ENCODE assay signal across 23 cellular contexts in genomic region chr9:121844090-121844489, GRCh38.
DNase-seq lines count a peak whose midpoint lies in the region; TF ChIP-seq lines count a peak whose summit lies in the region.
"Had no signal": no experiment of that assay in that cellular context is flagged by ENCODE, and none has a peak within 500 bp of the region (broad histone marks: within the 10 kb centered on the region; RNA-seq: fewer than 3 reads in every experiment).

No MANE protein-coding gene starts in this region.

- H3K27me3 Mint-ChIP-seq in nephron (ENCODE audit: low read depth) (no peaks in the 10 kb centered on the region), Calu3 (ENCODE audit: unreplicated experiment) (no peaks in the 10 kb centered on the region)
- H3K27me3 Mint-ChIP-seq: activated naive CD8-positive, alpha-beta T cell; activated T-cell treated with anti-CD3 and anti-CD28 coated beads, Interleukin-2, amount 50 U/mL, for 24 hours had no signal

- peaks cover 9% of the 10 kb centered on the region for H3K4me1 Mint-ChIP-seq in nephron
- no peaks in the 10 kb centered on the region for H3K4me1 Mint-ChIP-seq in Calu3 (ENCODE audit: low read depth, unreplicated experiment)

- H3K27ac ChIP-seq in coronary artery: no peak overlapping the region
- H3K27ac ChIP-seq: cardiac muscle cell, KMS-11, right lobe of liver had no signal

- intact Hi-C loops in Calu3 (cut with micrococcal nuclease; ENCODE audit: unreplicated experiment): no loop called here

- H3K36me3 Mint-ChIP-seq in nephron (ENCODE audit: low read depth) (peaks cover 15% of the 10 kb centered on the region), Calu3 (ENCODE audit: insufficient read depth, unreplicated experiment) (no peaks in the 10 kb centered on the region)
- H3K36me3 Mint-ChIP-seq: activated CD4-positive, alpha-beta memory T cell treated with anti-CD3 and anti-CD28 coated beads for 36 hours; CD4-positive, CD25-positive, alpha-beta regulatory T cell had no signal

- H3K4me3 ChIP-seq in coronary artery: no peak overlapping the region
- H3K4me3 ChIP-seq: cardiac muscle cell, right lobe of liver had no signal

- DNase-seq in DMS153 (lab: John Stamatoyannopoulos, UW) (peak; percentile 70), M059J (ENCODE audit: low read depth) (peak; percentile 42), brain pericyte (ENCODE audit: low read depth, low spot score) (peak; percentile 37), coronary artery (ENCODE audit: low spot score) (no peak), mesenteric fat pad (ENCODE audit: low spot score) (no peak), Calu3 (no peak), NCI-H1092 treated with DMSO at 0.1 percent for 48 hours (lab: John Stamatoyannopoulos, UW) (no peak)
- DNase-seq: activated CD4-positive, alpha-beta memory T cell treated with anti-CD3 and anti-CD28 coated beads for 36 hours; activated T-cell treated with anti-CD3 and anti-CD28 coated beads, Interleukin-2, amount 50 U/mL, for 24 hours; CD4-positive, CD25-positive, alpha-beta regulatory T cell; DMS79 treated with DMSO at 0.1 percent for 48 hours; effector memory CD4-positive, alpha-beta T cell; kidney glomerular epithelial cell; NCI-H1105; NCI-H446 treated with DMSO at 0.1 percent for 48 hours; SHP77; stimulated activated naive B cell treated with anti-CD40 and anti-IgM and Interleukin-4, amounts not matched to agents 10 μg/mL and 1 μg/mL and 100 μg/mL, for 72 hours; trophoblast cell had no signal

- CTCF ChIA-PET in Calu3 (lab: Charles Lee): no interaction called here

- no TSS peak for BruUV-seq in Calu3 (replicated peaks; lab: Mats Ljungman, UMichigan)

- no peak for TF ChIP-seq CTCF in nephron (IDR thresholded peaks at IDR 0.05; ENCODE audit: unreplicated experiment in 3 of 3)
- no peak for TF ChIP-seq CTCF in coronary artery (IDR thresholded peaks at IDR 0.05)
- TF ChIP-seq CTCF in Calu3 (IDR thresholded peaks at IDR 0.05; ENCODE audit: unreplicated experiment): no peak

- H3K9me3 Mint-ChIP-seq in nephron: peaks cover 28% of the 10 kb centered on the region
- H3K9me3 Mint-ChIP-seq in Calu3 (ENCODE audit: low read depth, unreplicated experiment): peaks cover 2% of the 10 kb centered on the region

- H3K4me3 Mint-ChIP-seq in nephron: no peak overlapping the region
- H3K4me3 Mint-ChIP-seq in Calu3 (ENCODE audit: low read depth, unreplicated experiment): no peak overlapping the region
- H3K4me3 Mint-ChIP-seq: activated CD4-positive, alpha-beta memory T cell treated with anti-CD3 and anti-CD28 coated beads for 36 hours; activated naive CD8-positive, alpha-beta T cell; activated T-cell treated with anti-CD3 and anti-CD28 coated beads, Interleukin-2, amount 50 U/mL, for 24 hours; CD4-positive, CD25-positive, alpha-beta regulatory T cell; stimulated activated naive B cell treated with anti-CD40 and anti-IgM and Interleukin-4, amounts not matched to agents 10 μg/mL and 1 μg/mL and 100 μg/mL, for 72 hours had no signal

- H3K27ac Mint-ChIP-seq in nephron (peak overlapping the region in 2 of 3 experiments; percentile 5 to 10), Calu3 (ENCODE audit: unreplicated experiment) (no peak overlapping the region)
- H3K27ac Mint-ChIP-seq: activated CD4-positive, alpha-beta memory T cell treated with anti-CD3 and anti-CD28 coated beads for 36 hours; activated naive CD8-positive, alpha-beta T cell; activated T-cell treated with anti-CD3 and anti-CD28 coated beads, Interleukin-2, amount 50 U/mL, for 24 hours; CD4-positive, CD25-positive, alpha-beta regulatory T cell; stimulated activated naive B cell treated with anti-CD40 and anti-IgM and Interleukin-4, amounts not matched to agents 10 μg/mL and 1 μg/mL and 100 μg/mL, for 72 hours had no signal

Comparison
In these comparisons a context has a peak if more than half of its experiments do, and no peak if none do; other contexts are left out.
1. DNase-seq: peak in DMS153 (single experiment), M059J (single experiment) and brain pericyte (single experiment); none in coronary artery (single experiment), mesenteric fat pad (single experiment), Calu3 (single experiment) and NCI-H1092 treated with DMSO at 0.1 percent for 48 hours (single experiment).